15 cellular contexts compared by ENCODE assay signal in the genomic region with DNA sequence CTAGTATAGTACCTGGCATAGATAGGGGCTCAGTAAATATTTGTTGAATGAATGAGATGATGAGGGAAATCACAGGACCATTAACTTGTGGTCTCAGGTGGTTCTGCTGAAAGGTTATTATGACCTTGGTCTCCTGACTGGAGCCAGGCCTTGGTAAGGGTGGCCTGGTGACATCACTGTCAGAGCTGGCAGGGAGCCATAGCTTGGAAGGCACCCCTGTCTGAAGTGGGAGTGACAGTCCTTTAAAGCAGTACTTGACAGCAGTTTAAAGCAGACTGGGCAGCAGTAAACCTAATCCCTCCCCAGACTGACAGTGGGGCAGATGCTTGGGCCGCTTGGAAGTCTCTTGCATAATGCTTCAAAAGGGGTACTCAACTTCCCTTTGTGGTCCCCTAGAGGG. TPM values are rescaled to one million over a fixed set of nuclear protein-coding genes. Genes with fewer than 3 reads are reported as not detected.
DNase-seq lines count a peak whose midpoint lies in the region; ATAC-seq and TF ChIP-seq lines count a peak whose summit lies in the region.
"Had no signal": no experiment of that assay in that cellular context is flagged by ENCODE, and none has a peak within 500 bp of the region (broad histone marks: within the 10 kb centered on the region; RNA-seq: fewer than 3 reads in every experiment).

No MANE protein-coding gene starts in this region.

- BruUV-seq in HCT116 (replicated peaks; lab: Mats Ljungman, UMichigan), result no TSS peak

- H4K20me1 ChIP-seq in HCT116 (ENCODE audit: insufficient read depth), result 0 out of 2 replicates have a peak, but pooled peaks cover 5% of the 10 kb centered on the region

- peak; percentile 77 for DNase-seq in COLO668 (lab: John Stamatoyannopoulos, UW; ENCODE audit: unreplicated experiment)
- DNase-seq in HCT116 (ENCODE audit: low read depth, low spot score), result no peak
- DNase-seq in NCI-H69 (lab: John Stamatoyannopoulos, UW), result peak; percentile 27
- no peak for DNase-seq in left cardiac atrium
- no peak for DNase-seq in amygdala (lab: John Stamatoyannopoulos, UW)
- DNase-seq in NK-92 (lab: John Stamatoyannopoulos, UW; ENCODE audit: unreplicated experiment), result no peak
- no peak for DNase-seq in NCI-H187 (lab: John Stamatoyannopoulos, UW)
- DNase-seq: activated naive CD8-positive, alpha-beta T cell treated with anti-CD3 and anti-CD28 coated beads for 36 hours; activated T-cell treated with anti-CD3 and anti-CD28 coated beads, Interleukin-2, amount 50 U/mL, for 72 hours; brain microvascular endothelial cell; CD8-positive, alpha-beta memory T cell; KG1; OCI-M1 had no signal

- H3K27me3 ChIP-seq in HCT116 (ENCODE audit: insufficient read depth, low read length), result no peaks in the 10 kb centered on the region
- H3K27me3 ChIP-seq: brain microvascular endothelial cell, SJSA1 had no signal

- CTCF ChIA-PET in HCT116 (lab: Charles Lee), result interaction anchor here (1.1 to 6.0 kb wide), 7 partner anchors 8 to 471 kb away, joined by 3 to 220 read pairs (median 6); partner anchors contain the start of gene NPM3

- no peak overlapping the region for H3K4me2 ChIP-seq in HCT116 (ENCODE audit: low read length)

- TF ChIP-seq CTCF in HCT116 (IDR thresholded peaks at IDR 0.05 in 2 of 3, conservative IDR thresholded peaks at IDR 0.05 in 1 of 3; ENCODE audit: borderline replicate concordance in 1 of 3, insufficient read depth in 1 of 3, low read depth in 2 of 3, low read length in 2 of 3), result no peak

- no peaks in the 10 kb centered on the region for H3K9me3 ChIP-seq in HCT116 (ENCODE audit: control insufficient read depth in 1 of 2, insufficient read depth in 1 of 2, low read depth in 1 of 2, low read length in 2 of 2)
- H3K9me3 ChIP-seq: SJSA1 had no signal

- no peaks in the 10 kb centered on the region for H3K79me2 ChIP-seq in HCT116 (ENCODE audit: insufficient read depth, low read length)

- no peak overlapping the region for H3K27ac ChIP-seq in HCT116 (ENCODE audit: low read depth, low read length)
- H3K27ac ChIP-seq: brain microvascular endothelial cell, SJSA1 had no signal

- TF ChIP-seq POLR2A in HCT116 (IDR thresholded peaks at IDR 0.05; ENCODE audit: borderline replicate concordance, extremely low read depth, insufficient read depth, insufficient read length), result no peak

- H3K9me2 ChIP-seq in HCT116 (ENCODE audit: insufficient read depth), result no peaks in the 10 kb centered on the region

- H3K4me1 ChIP-seq in HCT116 (ENCODE audit: control insufficient read depth in 1 of 2, insufficient read depth in 2 of 2, low read length in 2 of 2), result no peaks in the 10 kb centered on the region
- H3K4me1 ChIP-seq: SJSA1 had no signal

- intact Hi-C loops in HCT116 (cut with micrococcal nuclease), result no loop called here
- intact Hi-C loops in left cardiac atrium (cut with DNase I), result loop anchor here (2.0 to 10.0 kb wide), 3 partner anchors 176 to 463 kb away; partner anchors contain the start of genes FGF8 (in 1 of the 2) and HPS6 (in 1 of the 2)

- ATAC-seq in HCT116, result no peak
- peak; percentile 49 to 74 for ATAC-seq in left cardiac atrium
- ATAC-seq in HG03571 (IDR thresholded peaks at IDR 0.05; ENCODE audit: unreplicated experiment), result no peak
- ATAC-seq: activated T-cell treated with anti-CD3 and anti-CD28 coated beads, Interleukin-2, amount 50 U/mL, for 72 hours had no signal

- POLR2A ChIA-PET in HCT116 (lab: Charles Lee), result no interaction called here

- H3K4me3 ChIP-seq in HCT116 (replicated peaks in 1 of 2; ENCODE audit: low read depth in 1 of 2, low read length in 2 of 2), result no peak overlapping the region
- H3K4me3 ChIP-seq: SJSA1 had no signal

- RAD21 ChIA-PET in HCT116 (lab: Charles Lee; ENCODE audit: low non-redundant PET in 1 of 2, low total read pairs in 2 of 2, uncharacterized antibody in 2 of 2, unreplicated experiment in 2 of 2), result interaction anchor here (1.7 kb wide), 2 partner anchors 180 kb away, joined by 15 to 21 read pairs; no protein-coding TSS in a partner anchor

- no peak overlapping the region for H2AFZ ChIP-seq in HCT116 (ENCODE audit: low read depth, low read length, poor library complexity, severe bottlenecking)

- H3K36me3 ChIP-seq in HCT116 (ENCODE audit: control insufficient read depth in 1 of 2, insufficient read depth in 2 of 2, low read length in 2 of 2), result peaks cover 0 to 9% of the 10 kb centered on the region in 2 experiments; a peak in 3 of 4 replicates
- H3K36me3 ChIP-seq: brain microvascular endothelial cell had no signal

- no peak overlapping the region for H3K9ac ChIP-seq in HCT116 (ENCODE audit: low read length)

- no peak for TF ChIP-seq RAD21 in HCT116 (IDR thresholded peaks at IDR 0.05; ENCODE audit: low read depth)

TF ChIP-seq in HCT116, 20 proteins besides CTCF, POLR2A, EP300 and RAD21:
- TF ChIP-seq ELF1 (IDR thresholded peaks at IDR 0.05; ENCODE audit: borderline replicate concordance, low read depth) (no peak), ZFX (IDR thresholded peaks at IDR 0.05) (0 out of 2 replicates have a peak, but pooled peaks have one; percentile 25), YY1 (IDR thresholded peaks at IDR 0.05; ENCODE audit: extremely low read depth, insufficient replicate concordance, low read depth, low read length) (no peak), TCF7L2 (IDR thresholded peaks at IDR 0.05; ENCODE audit: borderline replicate concordance, extremely low read depth, insufficient read depth, insufficient read length) (no peak)
- TF ChIP-seq, protein P1, sequence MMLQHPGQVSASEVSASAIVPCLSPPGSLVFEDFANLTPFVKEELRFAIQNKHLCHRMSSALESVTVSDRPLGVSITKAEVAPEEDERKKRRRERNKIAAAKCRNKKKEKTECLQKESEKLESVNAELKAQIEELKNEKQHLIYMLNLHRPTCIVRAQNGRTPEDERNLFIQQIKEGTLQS (IDR thresholded peaks at IDR 0.05), result no peak

RNA-seq across cellular contexts. Expression of gene DPCD, which starts 13.4 kb away (rescaled TPM):
- total RNA-seq in HCT116 (2021; ENCODE audit: unreplicated experiment) (39.5 TPM), left cardiac atrium (10 to 100 TPM; 15.5 to 17.6 TPM)
- 87.6 and 101 TPM in 2 replicates for polyA plus RNA-seq in HCT116 (2012)

RNA-seq across cellular contexts. Expression of gene POLL, which starts 13.5 kb away (rescaled TPM):
- total RNA-seq in HCT116 (2021; ENCODE audit: unreplicated experiment), result 51.3 TPM
- 42.0 and 43.2 TPM in 2 replicates for polyA plus RNA-seq in HCT116 (2012)
- total RNA-seq in left cardiac atrium, result 10 to 100 TPM; 16.2 to 19.3 TPM

Comparison
In these comparisons a context has a peak if more than half of its experiments do, and no peak if none do; other contexts are left out.
1. DNase-seq: peak in COLO668 (single experiment) and NCI-H69 (single experiment); none in HCT116 (single experiment), left cardiac atrium (single experiment), amygdala (0 of 56), NK-92 (single experiment) and NCI-H187 (0 of 2).
2. ATAC-seq: peak in left cardiac atrium (2 of 2); none in HCT116 (single experiment) and HG03571 (single experiment).